In the genomic region with DNA sequence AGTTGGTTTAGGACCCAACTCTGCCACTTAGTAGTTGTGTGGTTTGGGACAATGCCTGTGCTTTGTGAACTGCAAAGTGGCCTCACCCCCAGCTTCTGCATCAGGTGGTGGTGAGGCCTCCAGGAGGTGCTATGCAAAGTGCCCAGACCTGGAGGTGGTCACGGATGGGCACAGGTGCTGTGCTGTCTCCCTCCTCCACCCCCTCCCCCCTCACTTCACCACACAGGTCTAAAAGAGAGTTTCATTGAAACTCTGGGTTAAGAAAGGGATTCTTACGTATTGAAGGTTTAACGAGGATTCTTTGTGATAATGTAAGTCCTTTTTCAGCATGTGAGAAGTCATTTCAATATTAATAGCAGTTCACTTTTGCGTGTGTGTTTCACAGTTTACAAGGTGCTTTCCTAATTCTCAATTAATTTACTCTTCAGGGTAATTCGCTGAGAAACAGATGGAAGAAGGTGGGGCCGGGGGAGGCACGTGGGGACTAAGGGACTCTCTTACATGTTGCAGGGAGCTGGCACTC, we compare ENCODE assay signal across 14 cellular contexts.
DNase-seq lines count a peak whose midpoint lies in the region; ATAC-seq and TF ChIP-seq lines count a peak whose summit lies in the region.
"Had no signal": no experiment of that assay in that cellular context is flagged by ENCODE, and none has a peak within 500 bp of the region (broad histone marks: within the 10 kb centered on the region; RNA-seq: fewer than 3 reads in every experiment).

No MANE protein-coding gene starts in this region.

- no peaks in the 10 kb centered on the region for H3K9me3 Mint-ChIP-seq in activated naive CD4-positive, alpha-beta T cell treated with anti-CD3 and anti-CD28 coated beads, Interleukin-2, amount 50 U/mL, for 72 hours
- H3K9me3 Mint-ChIP-seq: activated CD4-positive, alpha-beta memory T cell treated with anti-CD3 and anti-CD28 coated beads for 36 hours had no signal

- no peaks in the 10 kb centered on the region for H3K36me3 Mint-ChIP-seq in activated naive CD4-positive, alpha-beta T cell treated with anti-CD3 and anti-CD28 coated beads, Interleukin-2, amount 50 U/mL, for 72 hours
- H3K36me3 Mint-ChIP-seq: activated CD4-positive, alpha-beta memory T cell treated with anti-CD3 and anti-CD28 coated beads for 36 hours; activated naive CD8-positive, alpha-beta T cell had no signal

- H3K79me2 ChIP-seq in SU-DHL-6 (ENCODE audit: insufficient read depth, low read length), result no peaks in the 10 kb centered on the region

- H2AFZ ChIP-seq in SU-DHL-6 (ENCODE audit: low read depth, low read length, severe bottlenecking), result no peak overlapping the region

- no peak overlapping the region for H3K27ac Mint-ChIP-seq in activated naive CD4-positive, alpha-beta T cell treated with anti-CD3 and anti-CD28 coated beads, Interleukin-2, amount 50 U/mL, for 72 hours
- H3K27ac Mint-ChIP-seq: activated CD4-positive, alpha-beta memory T cell treated with anti-CD3 and anti-CD28 coated beads for 36 hours; activated naive CD8-positive, alpha-beta T cell had no signal

- peak; percentile 82 for ATAC-seq in GM18502 (IDR thresholded peaks at IDR 0.05; ENCODE audit: poor library complexity, unreplicated experiment)
- ATAC-seq in GM21528 (IDR thresholded peaks at IDR 0.05; ENCODE audit: low FRiP score, unreplicated experiment), result peak; percentile 75
- peak; percentile 58 for ATAC-seq in HG03095 (IDR thresholded peaks at IDR 0.05; ENCODE audit: unreplicated experiment)
- no peak for ATAC-seq in GM18873 (IDR thresholded peaks at IDR 0.05; ENCODE audit: low FRiP score, unreplicated experiment)
- no peak for ATAC-seq in sciatic nerve
- ATAC-seq in activated naive CD4-positive, alpha-beta T cell treated with anti-CD3 and anti-CD28 coated beads, Interleukin-2, amount 50 U/mL, for 72 hours, result no peak
- ATAC-seq: left ventricle myocardium superior had no signal

- no peaks in the 10 kb centered on the region for H4K20me1 ChIP-seq in SU-DHL-6 (ENCODE audit: low read depth, low read length)

- peaks cover 44% of the 10 kb centered on the region for H3F3A ChIP-seq in SU-DHL-6 (ENCODE audit: insufficient read depth)

- intact Hi-C loops in sciatic nerve (cut with DNase I), result no loop called here

- H3K9me3 ChIP-seq in SU-DHL-6 (ENCODE audit: insufficient read depth, low read length), result no peaks in the 10 kb centered on the region

- peak overlapping the region; percentile 92 for H3K27ac ChIP-seq in SU-DHL-6 (ENCODE audit: low read depth, low read length)
- H3K27ac ChIP-seq: C4-2B had no signal

- H3K27me3 ChIP-seq in SU-DHL-6 (ENCODE audit: low read length), result no peaks in the 10 kb centered on the region

- no peak for TF ChIP-seq CTCF in SU-DHL-6 (IDR thresholded peaks at IDR 0.05; ENCODE audit: insufficient read depth, low read length, poor library complexity, severe bottlenecking)

- H3K4me2 ChIP-seq in SU-DHL-6 (ENCODE audit: low read depth, low read length, poor library complexity, severe bottlenecking), result peak overlapping the region; percentile 84

- H3K9me2 ChIP-seq in SU-DHL-6 (replicated peaks; ENCODE audit: insufficient read depth, low read length), result no peaks in the 10 kb centered on the region

- H3K9ac ChIP-seq in SU-DHL-6 (ENCODE audit: low read length), result peak overlapping the region; percentile 60

- H3K4me3 ChIP-seq in SU-DHL-6 (ENCODE audit: insufficient read depth, low read length, poor library complexity, severe bottlenecking), result peak overlapping the region; percentile 36

- no peaks in the 10 kb centered on the region for H3K36me3 ChIP-seq in SU-DHL-6 (ENCODE audit: low read length)

- no peak for DNase-seq in glomerular visceral epithelial cell (ENCODE audit: extremely low spot score)
- no peak for DNase-seq in sciatic nerve (ENCODE audit: low spot score)
- no peak for DNase-seq in activated naive CD4-positive, alpha-beta T cell treated with anti-CD3 and anti-CD28 coated beads, Interleukin-2, amount 50 U/mL, for 72 hours (ENCODE audit: low spot score in 2 of 2)
- DNase-seq: activated CD4-positive, alpha-beta memory T cell treated with anti-CD3 and anti-CD28 coated beads for 36 hours; foreskin fibroblast; left ventricle myocardium superior; stimulated activated CD4-positive, alpha-beta T cell treated with anti-CD3 and anti-CD28 coated beads, Interleukin-4, amount 100 ng/mL, for 4 hours had no signal

Comparison
In these comparisons a context has a peak if more than half of its experiments do, and no peak if none do; other contexts are left out.
1. ATAC-seq: peak in GM18502 (single experiment), GM21528 (single experiment) and HG03095 (single experiment); none in GM18873 (single experiment), sciatic nerve (single experiment) and activated naive CD4-positive, alpha-beta T cell treated with anti-CD3 and anti-CD28 coated beads, Interleukin-2, amount 50 U/mL, for 72 hours (0 of 2).